9 cellular contexts compared by ENCODE assay signal in the genomic region with DNA sequence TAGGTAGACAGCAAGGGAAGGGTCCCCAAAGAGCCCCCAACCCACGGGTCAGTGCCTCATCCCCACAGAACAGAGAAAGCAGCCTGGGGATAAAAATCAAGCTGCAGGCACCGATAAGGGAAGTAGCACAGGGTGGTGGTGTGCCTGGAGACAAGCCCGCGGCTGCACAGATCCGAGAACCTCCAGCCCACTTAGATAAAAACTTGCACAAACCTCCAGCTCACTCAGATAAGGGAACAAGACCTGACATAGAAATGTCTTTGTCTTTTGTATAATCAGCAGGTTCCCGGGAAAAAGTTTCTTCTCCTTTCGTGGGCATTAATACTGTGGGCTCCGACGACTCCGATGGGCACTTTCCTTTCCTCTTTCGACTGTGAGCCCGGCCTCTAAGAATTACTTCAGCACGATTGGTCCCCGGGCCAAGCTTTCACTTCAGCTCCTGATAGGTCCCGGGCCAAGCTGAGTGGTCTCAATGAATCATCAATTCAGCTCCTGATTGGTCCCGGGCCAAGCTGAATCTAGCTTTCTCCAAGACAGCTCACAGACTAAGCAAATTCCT. TPM values are rescaled to one million over a fixed set of nuclear protein-coding genes. Genes with fewer than 3 reads are reported as not detected.
DNase-seq lines count a peak whose midpoint lies in the region; ATAC-seq and TF ChIP-seq lines count a peak whose summit lies in the region.
"Had no signal": no experiment of that assay in that cellular context is flagged by ENCODE, and none has a peak within 500 bp of the region (broad histone marks: within the 10 kb centered on the region; RNA-seq: fewer than 3 reads in every experiment).

No MANE protein-coding gene starts in this region.

- no peak overlapping the region for H3K9ac ChIP-seq in IMR-90 (ENCODE audit: low read depth, low read length)
- no peak overlapping the region for H3K9ac ChIP-seq in MM.1S (ENCODE audit: low read length)

- H2BK15ac ChIP-seq in IMR-90 (ENCODE audit: low read depth, low read length): no peak overlapping the region

- in situ Hi-C loops in IMR-90 (cut with MboI; ENCODE audit: low sequenced_read_pairs): loop anchor here (5.0 to 25.0 kb wide), 3 partner anchors 203 to 463 kb away; partner anchors contain the start of gene EIF2S3

- H3K27me3 ChIP-seq in IMR-90 (ENCODE audit: control insufficient read depth, insufficient read depth, low read length) (no peaks in the 10 kb centered on the region), mononuclear cell (ENCODE audit: insufficient read depth, low read length) (no peaks in the 10 kb centered on the region), MM.1S (replicated peaks; ENCODE audit: insufficient read depth, low read length) (no peaks in the 10 kb centered on the region)
- H3K27me3 ChIP-seq: thyroid gland had no signal

- TF ChIP-seq CTCF in GM10248 (IDR thresholded peaks at IDR 0.05; ENCODE audit: control extremely low read depth, extremely low read depth, low read depth, missing control alignments): no peak
- TF ChIP-seq CTCF in IMR-90 (conservative IDR thresholded peaks at IDR 0.05; ENCODE audit: low read depth, low read length): no peak
- TF ChIP-seq CTCF in MM.1S (IDR thresholded peaks at IDR 0.05; ENCODE audit: low read length): no peak

- no peaks in the 10 kb centered on the region for H3K36me3 Mint-ChIP-seq in activated naive CD8-positive, alpha-beta T cell

- no peak overlapping the region for H3K4ac ChIP-seq in IMR-90 (ENCODE audit: low read depth, low read length)

- TF ChIP-seq POLR2A in IMR-90 (IDR thresholded peaks at IDR 0.05; ENCODE audit: low read depth, low read length): no peak

- H3K4me3 ChIP-seq in IMR-90 (ENCODE audit: insufficient read depth, low read depth, low read length): no peak overlapping the region
- H3K4me3 ChIP-seq in mononuclear cell (ENCODE audit: low read length): peak overlapping the region; percentile 13
- no peak overlapping the region for H3K4me3 ChIP-seq in MM.1S (ENCODE audit: low read length)
- H3K4me3 ChIP-seq: thyroid gland had no signal

- TF ChIP-seq RAD21 in IMR-90 (IDR thresholded peaks at IDR 0.05; ENCODE audit: low read length): no peak

- no peak overlapping the region for H4K8ac ChIP-seq in IMR-90 (ENCODE audit: low read depth in 2 of 2, low read length in 2 of 2)

- no peak overlapping the region for H2BK120ac ChIP-seq in IMR-90 (ENCODE audit: low read depth, low read length)

- H3K23ac ChIP-seq in IMR-90 (ENCODE audit: low read depth, low read length): no peak overlapping the region

- no peak overlapping the region for H4K5ac ChIP-seq in IMR-90 (ENCODE audit: low read depth, low read length)

- no peak overlapping the region for H4K91ac ChIP-seq in IMR-90 (ENCODE audit: insufficient read depth, low read depth, low read length)

- peak overlapping the region; percentile 46 for H3K27ac Mint-ChIP-seq in activated naive CD8-positive, alpha-beta T cell

- H3K36me3 ChIP-seq in IMR-90 (ENCODE audit: control insufficient read depth, insufficient read depth, low read length) (peaks cover 10% of the 10 kb centered on the region), MM.1S (replicated peaks; ENCODE audit: insufficient read depth, low read length) (no peaks in the 10 kb centered on the region)

- dilution Hi-C loops in IMR-90 (cut with HindIII; ENCODE audit: low sequenced_read_pairs, unreplicated experiment): no loop called here

- H3K14ac ChIP-seq in IMR-90 (replicated peaks; ENCODE audit: low read depth, low read length): no peak overlapping the region

- CTCF ChIA-PET in GM10248 (lab: Yijun Ruan, JAX): interaction anchor here (1.1 to 3.2 kb wide), 2 partner anchors 202 to 208 kb away, joined by 3 to 21 read pairs; partner anchors contain the start of genes APOO and CXorf58
- CTCF ChIA-PET in IMR-90 (lab: Yijun Ruan, JAX): no interaction called here

- H2AK5ac ChIP-seq in IMR-90 (ENCODE audit: low read depth, low read length): no peak overlapping the region

- no peak overlapping the region for H2BK20ac ChIP-seq in IMR-90 (ENCODE audit: low read depth, low read length)

- no peaks in the 10 kb centered on the region for H3K27me3 Mint-ChIP-seq in activated naive CD8-positive, alpha-beta T cell

- H3K9me3 Mint-ChIP-seq in activated naive CD8-positive, alpha-beta T cell (ENCODE audit: low read depth): no peaks in the 10 kb centered on the region

- H3F3A ChIP-seq in MM.1S (ENCODE audit: insufficient read depth, low read length): no peaks in the 10 kb centered on the region

- H4K20me1 ChIP-seq in IMR-90 (ENCODE audit: insufficient read depth, low read length) (no peaks in the 10 kb centered on the region), MM.1S (ENCODE audit: insufficient read depth, low read length) (no peaks in the 10 kb centered on the region)

- H3K4me1 ChIP-seq in IMR-90 (ENCODE audit: control insufficient read depth, insufficient read depth, low read length) (no peaks in the 10 kb centered on the region), mononuclear cell (ENCODE audit: insufficient read depth, low read length) (peaks cover 3% of the 10 kb centered on the region), MM.1S (ENCODE audit: low read length) (no peaks in the 10 kb centered on the region)
- H3K4me1 ChIP-seq: thyroid gland had no signal

- no peak for ATAC-seq in IMR-90 (ENCODE audit: low read depth)

- no peak overlapping the region for H3K56ac ChIP-seq in IMR-90 (ENCODE audit: extremely low read depth, insufficient read depth, low read length)

- no peak overlapping the region for H2BK5ac ChIP-seq in IMR-90 (ENCODE audit: low read depth, low read length, poor library complexity, severe bottlenecking)

- H3K79me1 ChIP-seq in IMR-90 (ENCODE audit: low read depth in 1 of 2, low read length in 2 of 2): no peaks in the 10 kb centered on the region

- H3K9me1 ChIP-seq in IMR-90 (ENCODE audit: insufficient read depth, low read length): no peaks in the 10 kb centered on the region

- H3K9me2 ChIP-seq in MM.1S (replicated peaks; ENCODE audit: insufficient read depth, low read length): no peaks in the 10 kb centered on the region

- no peak overlapping the region for H3K4me2 ChIP-seq in IMR-90 (ENCODE audit: low read depth, low read length)
- no peak overlapping the region for H3K4me2 ChIP-seq in MM.1S (ENCODE audit: low read depth, low read length)

- no peak overlapping the region for H2AK9ac ChIP-seq in IMR-90 (replicated peaks; ENCODE audit: low read depth, low read length, poor library complexity)

- H3K18ac ChIP-seq in IMR-90 (ENCODE audit: low read depth, low read length): no peak overlapping the region

- H3K9me3 ChIP-seq in IMR-90 (ENCODE audit: control insufficient read depth, insufficient read depth, low read length) (no peaks in the 10 kb centered on the region), mononuclear cell (ENCODE audit: low read depth, low read length) (no peaks in the 10 kb centered on the region), MM.1S (replicated peaks; ENCODE audit: insufficient read depth, low read length) (no peaks in the 10 kb centered on the region)
- H3K9me3 ChIP-seq: thyroid gland had no signal

- H2AFZ ChIP-seq in IMR-90 (replicated peaks; ENCODE audit: low read length, poor library complexity): no peak overlapping the region
- no peak overlapping the region for H2AFZ ChIP-seq in MM.1S (ENCODE audit: low read length)

- DNase-seq in GM10248 (ENCODE audit: extremely low spot score) (peak; percentile 24), IMR-90 (peak; percentile 14), HuH-7.5 (ENCODE audit: low spot score) (no peak), HuH-7 (ENCODE audit: low spot score) (no peak), MM.1S (no peak), NCI-H1048 (lab: John Stamatoyannopoulos, UW) (no peak)

- POLR2A ChIA-PET in GM10248 (lab: Yijun Ruan, JAX) (interaction anchor here (0.6 to 1.3 kb wide), 3 partner anchors 20 to 83 kb away, joined by 4 to 6 read pairs (median 5); partner anchors contain the start of gene SAT1), IMR-90 (lab: Charles Lee; ENCODE audit: unreplicated experiment) (no interaction called here)

- H3K27ac ChIP-seq in IMR-90 (ENCODE audit: insufficient read depth, low read length) (no peak overlapping the region), MM.1S (ENCODE audit: low read length) (no peak overlapping the region)
- H3K27ac ChIP-seq: thyroid gland had no signal

- BruUV-seq in IMR-90 (replicated peaks; lab: Mats Ljungman, UMichigan): no TSS peak

- H3K4me3 Mint-ChIP-seq in activated naive CD8-positive, alpha-beta T cell: peak overlapping the region; percentile 74

- H3K4me1 Mint-ChIP-seq in activated naive CD8-positive, alpha-beta T cell (ENCODE audit: low read depth): peaks cover 5% of the 10 kb centered on the region

- intact Hi-C loops in IMR-90 (cut with micrococcal nuclease): loop anchor here (10.0 kb wide), 2 partner anchors 355 to 545 kb away; partner anchors contain the start of gene EIF2S3

- WGBS in IMR-90 (ENCODE audit: extremely low coverage in 2 of 2, insufficient read length in 1 of 2), 2 experiments: 67% methylated on average over 10 of the region's 16 CpGs; no CpG with 5 or more reads in 1 of the 2 experiments

- H3K79me2 ChIP-seq in MM.1S (ENCODE audit: low read length): no peaks in the 10 kb centered on the region

TF ChIP-seq in IMR-90, 13 proteins besides CTCF, POLR2A, EP300 and RAD21 (continues in another document):
- TF ChIP-seq RFX5 (IDR thresholded peaks at IDR 0.05; ENCODE audit: low read depth, low read length): no peak
- TF ChIP-seq RCOR1 (IDR thresholded peaks at IDR 0.05; ENCODE audit: insufficient replicate concordance, low read length): no peak
- TF ChIP-seq USF2 (IDR thresholded peaks at IDR 0.05; ENCODE audit: low read depth, low read length): no peak
- TF ChIP-seq MAZ (IDR thresholded peaks at IDR 0.05; ENCODE audit: borderline replicate concordance, low read depth, low read length): no peak

RNA-seq across cellular contexts. Expression of gene PRDX4, which starts 32.4 kb away (rescaled TPM):
- total RNA-seq in IMR-90 (2012; rRNA removed) (194 and 226 TPM in 2 replicates), mononuclear cell (14.6 TPM)
- 194 and 209 TPM in 2 replicates for polyA plus RNA-seq in IMR-90 (2012; rRNA removed)
- 135 TPM in 2 replicates for polyA plus RNA-seq in IMR-90 (2012; cell fraction: cytosol; rRNA removed)
- polyA plus RNA-seq in IMR-90 (2012; cell fraction: nucleus; rRNA removed; ENCODE audit: low replicate concordance): 35.1 and 61.8 TPM in 2 replicates

RNA-seq across cellular contexts. Expression of gene ACOT9, which starts 43.4 kb away (rescaled TPM):
- total RNA-seq in IMR-90 (2012; rRNA removed) (47.3 and 63.6 TPM in 2 replicates), mononuclear cell (23.4 TPM)
- polyA plus RNA-seq in IMR-90 (2012; rRNA removed): 35.0 and 43.5 TPM in 2 replicates
- 7.8 and 12.3 TPM in 2 replicates for polyA plus RNA-seq in IMR-90 (2012; cell fraction: cytosol; rRNA removed)
- polyA plus RNA-seq in IMR-90 (2012; cell fraction: nucleus; rRNA removed; ENCODE audit: low replicate concordance): 21.0 and 127 TPM in 2 replicates

Comparison
In these comparisons a context has a peak if more than half of its experiments do, and no peak if none do; other contexts are left out.
1. DNase-seq: peak in GM10248 (single experiment) and IMR-90 (single experiment); none in HuH-7.5 (single experiment), HuH-7 (single experiment), MM.1S (single experiment) and NCI-H1048 (single experiment).
2. RNA of gene PRDX4, which starts 32.4 kb away (total RNA-seq): 194 to 226 TPM in IMR-90; 14.6 TPM in mononuclear cell (single experiment); every median in the first group is over 10 times any median in the second.